ENCODE assay signal across 25 cellular contexts in genomic region chr7:22399091-22399490, GRCh38. TPM values are rescaled to one million over a fixed set of nuclear protein-coding genes. Genes with fewer than 3 reads are reported as not detected.
DNase-seq lines count a peak whose midpoint lies in the region; ATAC-seq, FAIRE-seq and TF ChIP-seq lines count a peak whose summit lies in the region.
"Had no signal": no experiment of that assay in that cellular context is flagged by ENCODE, and none has a peak within 500 bp of the region (broad histone marks: within the 10 kb centered on the region; RNA-seq: fewer than 3 reads in every experiment).

No MANE protein-coding gene starts in this region.

- H3K27ac Mint-ChIP-seq in chondrocyte (ENCODE audit: unreplicated experiment) = peak overlapping the region; percentile 52
- H3K27ac Mint-ChIP-seq: CD14-positive monocyte; CD4-positive, alpha-beta memory T cell; CD4-positive, CD25-positive, alpha-beta regulatory T cell had no signal

- H3K36me3 Mint-ChIP-seq in chondrocyte (ENCODE audit: low read depth) = no peaks in the 10 kb centered on the region
- H3K36me3 Mint-ChIP-seq: CD14-positive monocyte; CD4-positive, alpha-beta memory T cell; CD4-positive, CD25-positive, alpha-beta regulatory T cell had no signal

- H3K4me3 Mint-ChIP-seq in chondrocyte (ENCODE audit: unreplicated experiment) = no peak overlapping the region
- H3K4me3 Mint-ChIP-seq: CD14-positive monocyte; CD4-positive, alpha-beta memory T cell; CD4-positive, CD25-positive, alpha-beta regulatory T cell; CD8-positive, alpha-beta memory T cell had no signal

- H3K9me3 Mint-ChIP-seq in chondrocyte (ENCODE audit: low read depth) = no peaks in the 10 kb centered on the region
- H3K9me3 Mint-ChIP-seq: CD8-positive, alpha-beta memory T cell had no signal

- no peak for TF ChIP-seq POLR2A in right lobe of liver (IDR thresholded peaks at IDR 0.05)

- H3K9me3 ChIP-seq in right lobe of liver = no peaks in the 10 kb centered on the region
- H3K9me3 ChIP-seq: BE2C had no signal

- H3K27me3 Mint-ChIP-seq in chondrocyte (ENCODE audit: low read depth) = no peaks in the 10 kb centered on the region
- H3K27me3 Mint-ChIP-seq: CD4-positive, alpha-beta memory T cell; CD4-positive, CD25-positive, alpha-beta regulatory T cell; CD8-positive, alpha-beta memory T cell had no signal

- no peak overlapping the region for H3K4me3 ChIP-seq in bronchial epithelial cell (ENCODE audit: low read depth, low read length)
- no peak overlapping the region for H3K4me3 ChIP-seq in right lobe of liver
- H3K4me3 ChIP-seq: BLaER1 had no signal

- H3K27me3 ChIP-seq in bronchial epithelial cell (ENCODE audit: control insufficient read depth, insufficient read depth, low read length) (no peaks in the 10 kb centered on the region), right lobe of liver (no peaks in the 10 kb centered on the region)
- H3K27me3 ChIP-seq: BE2C, BLaER1 had no signal

- TF ChIP-seq CTCF in bronchial epithelial cell (IDR thresholded peaks at IDR 0.05; ENCODE audit: insufficient read depth, low read length, severe bottlenecking) = no peak
- TF ChIP-seq CTCF in chondrocyte (IDR thresholded peaks at IDR 0.05) = no peak
- TF ChIP-seq CTCF in right lobe of liver (IDR thresholded peaks at IDR 0.05) = no peak

- no peaks in the 10 kb centered on the region for H3K4me1 ChIP-seq in right lobe of liver

- intact Hi-C loops in right lobe of liver (cut with DNase I) = no loop called here

- FAIRE-seq in bronchial epithelial cell (lab: Jason Lieb, UNC) = peak; percentile 85
- FAIRE-seq: A204.1, G401.6, GM12891, GM19239 had no signal

- H3K4me1 Mint-ChIP-seq in chondrocyte (ENCODE audit: low read depth) = peaks cover 45% of the 10 kb centered on the region

- no peak for ATAC-seq in right lobe of liver

- H3K36me3 ChIP-seq in bronchial epithelial cell (ENCODE audit: control insufficient read depth, insufficient read depth, low read length) = no peaks in the 10 kb centered on the region
- no peaks in the 10 kb centered on the region for H3K36me3 ChIP-seq in right lobe of liver
- H3K36me3 ChIP-seq: BE2C, BLaER1 had no signal

- DNase-seq in bronchial epithelial cell (ENCODE audit: low read depth) = no peak
- no peak for DNase-seq in chondrocyte (ENCODE audit: low spot score)
- peak; percentile 54 for DNase-seq in putamen (ENCODE audit: low spot score)
- DNase-seq in inferior parietal cortex (ENCODE audit: extremely low spot score) = no peak
- DNase-seq in right lobe of liver = no peak
- no peak for DNase-seq in NCI-H2171 treated with DMSO at 0.1 percent for 48 hours (lab: John Stamatoyannopoulos, UW)
- DNase-seq: 8988T; ACHN; BE2C; C1 segment of cervical spinal cord; CD4-positive, alpha-beta memory T cell; CD4-positive, CD25-positive, alpha-beta regulatory T cell; CD8-positive, alpha-beta memory T cell; COR-L47; DMS 273 treated with DMSO at 0.1 percent for 48 hours; DMS153; DMS53; DMS79 treated with DMSO at 0.1 percent for 48 hours; GF-D8 had no signal

- H3K27ac ChIP-seq in right lobe of liver = no peak overlapping the region
- H3K27ac ChIP-seq: BLaER1 had no signal

RNA-seq across cellular contexts. Expression of gene RAPGEF5, which starts 42.1 kb away (rescaled TPM):
- total RNA-seq in bronchial epithelial cell = 5.8 and 6.3 TPM in 2 replicates
- total RNA-seq in chondrocyte = 0.53 to 2.2 TPM (median 1.9 TPM) in 3 replicates
- total RNA-seq in right lobe of liver = 10 to 100 TPM; 15.5 to 56.4 (median 27.1) TPM
- total RNA-seq: CD4-positive, alpha-beta memory T cell; CD4-positive, CD25-positive, alpha-beta regulatory T cell had no signal
